In the genomic region with DNA sequence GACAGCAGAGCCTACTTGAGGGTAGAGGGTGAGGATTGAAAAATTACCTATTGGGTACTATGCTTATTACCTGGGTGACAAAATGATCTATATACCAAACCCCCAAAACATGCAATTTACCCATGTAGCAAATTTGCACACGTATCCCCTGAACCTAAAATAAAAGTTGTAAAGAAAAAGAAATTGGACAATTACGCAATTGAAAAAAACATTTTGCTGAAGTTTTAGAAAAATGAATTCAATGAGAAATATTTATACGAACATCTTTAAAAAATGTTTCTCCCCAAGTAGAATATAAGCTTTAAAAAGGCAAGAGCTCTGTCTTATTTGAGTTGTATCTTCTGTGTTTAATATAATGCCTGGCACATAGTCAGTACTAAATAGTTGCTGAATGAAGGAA, we compare ENCODE assay signal across 8 cellular contexts.
"Had no signal": no experiment of that assay in that cellular context is flagged by ENCODE, and none has a peak within 500 bp of the region (broad histone marks: within the 10 kb centered on the region; RNA-seq: fewer than 3 reads in every experiment).

No MANE protein-coding gene starts in this region.

- ATAC-seq: HCT116 had no signal

- H3K9me3 ChIP-seq: HAP-1 had no signal

- H3K4me3 ChIP-seq: GM23248, HAP-1 had no signal

- H3K9me3 Mint-ChIP-seq: HFFc6, IgD-negative memory B cell had no signal

- H3K36me3 ChIP-seq: HAP-1 had no signal

- H3K4me3 Mint-ChIP-seq: HFFc6, IgD-negative memory B cell had no signal

- H3K9ac ChIP-seq: GM23248 had no signal

- H3K27ac ChIP-seq: GM23248 had no signal

- H2AFZ ChIP-seq: GM23248 had no signal

- H3K27ac Mint-ChIP-seq: HFFc6, IgD-negative memory B cell had no signal

- H3K4me1 Mint-ChIP-seq: IgD-negative memory B cell had no signal

- H3K27me3 Mint-ChIP-seq: IgD-negative memory B cell had no signal

- DNase-seq: GM23248, GOT3, H7, HFFc6, KG1 had no signal
